8 cellular contexts compared by ENCODE assay signal in genomic region chr22:19940536-19941364, GRCh38. TPM values are rescaled to one million over a fixed set of nuclear protein-coding genes. Genes with fewer than 3 reads are reported as not detected.
DNase-seq lines count a peak whose midpoint lies in the region; ATAC-seq, FAIRE-seq and TF ChIP-seq lines count a peak whose summit lies in the region.

No MANE protein-coding gene starts in this region.

- peak overlapping the region; percentile 79 for H3K4me3 Mint-ChIP-seq in glutamatergic neuron (ENCODE audit: unreplicated experiment)

- 67 to 68% (median 68%) methylated on average over 21 of the region's 21 CpGs for WGBS in small intestine, 3 donors

- H3K4me3 ChIP-seq in H7 (ENCODE audit: insufficient read depth, low read depth, low read length), result peak overlapping the region; percentile 34; the same call in 1 of the 2 replicates
- H3K4me3 ChIP-seq in WERI-Rb-1 (ENCODE audit: low read depth, low read length), result peak overlapping the region; percentile 86
- H3K4me3 ChIP-seq in small intestine (ENCODE audit: low read depth in 1 of 2, low read length in 2 of 2), result peak overlapping the region; percentile 68 to 87

- peak overlapping the region; percentile 66 for H3K27ac Mint-ChIP-seq in glutamatergic neuron (ENCODE audit: unreplicated experiment)

- peaks cover 13% of the 10 kb centered on the region for H3K27me3 Mint-ChIP-seq in glutamatergic neuron (ENCODE audit: unreplicated experiment)

- H3K27me3 ChIP-seq in H7 (ENCODE audit: control insufficient read depth, insufficient read depth, low read length) (no peaks in the 10 kb centered on the region), WERI-Rb-1 (ENCODE audit: insufficient read depth, low read depth, severe bottlenecking) (no peaks in the 10 kb centered on the region), small intestine (ENCODE audit: control insufficient read depth in 2 of 2, insufficient read depth in 2 of 2, low read length in 2 of 2) (no peaks in the 10 kb centered on the region)

- TF ChIP-seq CTCF in WERI-Rb-1 (IDR thresholded peaks at IDR 0.05; ENCODE audit: low read depth, low read length), result no peak
- no peak for TF ChIP-seq CTCF in glutamatergic neuron (IDR thresholded peaks at IDR 0.05; ENCODE audit: partially characterized antibody, unreplicated experiment)

- H3K27ac ChIP-seq in WERI-Rb-1 (peak overlapping the region; percentile 96), small intestine (ENCODE audit: low read depth in 1 of 2, low read length in 1 of 2) (peak overlapping the region in 1 of 2 donors; percentile 89)

- ATAC-seq in HG03469 (IDR thresholded peaks at IDR 0.05; ENCODE audit: unreplicated experiment), result no peak

- H3K4me1 ChIP-seq in small intestine (ENCODE audit: control insufficient read depth in 2 of 2, insufficient read depth in 1 of 2, low read depth in 1 of 2, low read length in 1 of 2), result peaks cover 2 to 16% of the 10 kb centered on the region in 2 donors

- H3K36me3 ChIP-seq in H7 (replicated peaks; ENCODE audit: control insufficient read depth, insufficient read depth, low read length), result no peaks in the 10 kb centered on the region
- peaks cover 12% of the 10 kb centered on the region; the same call in 1 of the 2 replicates for H3K36me3 ChIP-seq in WERI-Rb-1
- H3K36me3 ChIP-seq in small intestine (ENCODE audit: control insufficient read depth in 2 of 2, insufficient read depth in 2 of 2, low read length in 2 of 2), result no peaks in the 10 kb centered on the region

- no peak for FAIRE-seq in small intestine (lab: Jason Lieb, UNC)

- peak; percentile 31 for DNase-seq in H7
- no peak for DNase-seq in WERI-Rb-1
- no peak for DNase-seq in glutamatergic neuron
- DNase-seq in small intestine, result no peak
- DNase-seq in activated CD4-positive, alpha-beta T cell treated with anti-CD3 and anti-CD28 coated beads for 4 hours, result no peak
- DNase-seq in COLO829 (ENCODE audit: low spot score), result no peak
- no peak for DNase-seq in NCI-H748 treated with DMSO at 0.1 percent for 48 hours (lab: John Stamatoyannopoulos, UW)

- peaks cover 16% of the 10 kb centered on the region for H3K4me1 Mint-ChIP-seq in glutamatergic neuron (ENCODE audit: low read depth, unreplicated experiment)

- peaks cover 22% of the 10 kb centered on the region for H3K36me3 Mint-ChIP-seq in glutamatergic neuron (ENCODE audit: unreplicated experiment)

- H3K9me3 Mint-ChIP-seq in glutamatergic neuron (ENCODE audit: unreplicated experiment), result peaks cover 5% of the 10 kb centered on the region

- H3K9me3 ChIP-seq in WERI-Rb-1 (ENCODE audit: severe bottlenecking), result no peaks in the 10 kb centered on the region
- no peaks in the 10 kb centered on the region for H3K9me3 ChIP-seq in small intestine (ENCODE audit: control insufficient read depth, low read depth)

RNA-seq across cellular contexts. Expression of gene COMT, which starts 0.8 kb away (rescaled TPM):
- total RNA-seq in H7 (2014; rRNA removed; shearing (Covaris generic)), result 1.4 and 1.7 TPM in 2 replicates
- 34.8 TPM for total RNA-seq in glutamatergic neuron (ENCODE audit: unreplicated experiment)
- polyA plus RNA-seq in small intestine, result 100 to 1,000 TPM in 2 of 3 donors, 10 to 100 TPM in 1; 57.8 to 151 (median 119) TPM

RNA-seq across cellular contexts. Expression of gene TXNRD2, which starts 0.9 kb away (rescaled TPM):
- total RNA-seq in H7 (2014; rRNA removed; shearing (Covaris generic)), result 3.3 and 5.0 TPM in 2 replicates
- 6.4 TPM for total RNA-seq in glutamatergic neuron (ENCODE audit: unreplicated experiment)
- 10 to 100 TPM; 16.8 to 43.8 (median 37.8) TPM for polyA plus RNA-seq in small intestine

Comparison
In these comparisons a context has a peak if more than half of its experiments do, and no peak if none do; other contexts are left out.
1. H3K4me3 ChIP-seq: peak in every context shown above with its lines; median percentile 86 in WERI-Rb-1; 78 in small intestine; 34 in H7.
2. RNA of gene COMT, which starts 0.8 kb away (total RNA-seq): 34.8 TPM in glutamatergic neuron (single experiment); 1.4 to 1.7 TPM in H7; every median in the first group is over 10 times any median in the second.